Comparison of ENCODE assay signal across 1 cellular context in genomic region chr19:17329768-17330545, GRCh38.
TF ChIP-seq lines count a peak whose summit lies in the region.

No MANE protein-coding gene starts in this region.

TF ChIP-seq in WTC11, 78 proteins besides CTCF, POLR2A, EP300 and RAD21 (continued from another document):
- TF ChIP-seq MAX (CRISPR knock-in tag; IDR thresholded peaks at IDR 0.05) (no peak), CBFB (CRISPR knock-in tag; IDR thresholded peaks at IDR 0.05; ENCODE audit: low read depth) (no peak), ATF3 (CRISPR knock-in tag; conservative IDR thresholded peaks at IDR 0.05) (no peak), ZNF425 (CRISPR knock-in tag; conservative IDR thresholded peaks at IDR 0.05) (no peak)
- TF ChIP-seq, protein P1, sequence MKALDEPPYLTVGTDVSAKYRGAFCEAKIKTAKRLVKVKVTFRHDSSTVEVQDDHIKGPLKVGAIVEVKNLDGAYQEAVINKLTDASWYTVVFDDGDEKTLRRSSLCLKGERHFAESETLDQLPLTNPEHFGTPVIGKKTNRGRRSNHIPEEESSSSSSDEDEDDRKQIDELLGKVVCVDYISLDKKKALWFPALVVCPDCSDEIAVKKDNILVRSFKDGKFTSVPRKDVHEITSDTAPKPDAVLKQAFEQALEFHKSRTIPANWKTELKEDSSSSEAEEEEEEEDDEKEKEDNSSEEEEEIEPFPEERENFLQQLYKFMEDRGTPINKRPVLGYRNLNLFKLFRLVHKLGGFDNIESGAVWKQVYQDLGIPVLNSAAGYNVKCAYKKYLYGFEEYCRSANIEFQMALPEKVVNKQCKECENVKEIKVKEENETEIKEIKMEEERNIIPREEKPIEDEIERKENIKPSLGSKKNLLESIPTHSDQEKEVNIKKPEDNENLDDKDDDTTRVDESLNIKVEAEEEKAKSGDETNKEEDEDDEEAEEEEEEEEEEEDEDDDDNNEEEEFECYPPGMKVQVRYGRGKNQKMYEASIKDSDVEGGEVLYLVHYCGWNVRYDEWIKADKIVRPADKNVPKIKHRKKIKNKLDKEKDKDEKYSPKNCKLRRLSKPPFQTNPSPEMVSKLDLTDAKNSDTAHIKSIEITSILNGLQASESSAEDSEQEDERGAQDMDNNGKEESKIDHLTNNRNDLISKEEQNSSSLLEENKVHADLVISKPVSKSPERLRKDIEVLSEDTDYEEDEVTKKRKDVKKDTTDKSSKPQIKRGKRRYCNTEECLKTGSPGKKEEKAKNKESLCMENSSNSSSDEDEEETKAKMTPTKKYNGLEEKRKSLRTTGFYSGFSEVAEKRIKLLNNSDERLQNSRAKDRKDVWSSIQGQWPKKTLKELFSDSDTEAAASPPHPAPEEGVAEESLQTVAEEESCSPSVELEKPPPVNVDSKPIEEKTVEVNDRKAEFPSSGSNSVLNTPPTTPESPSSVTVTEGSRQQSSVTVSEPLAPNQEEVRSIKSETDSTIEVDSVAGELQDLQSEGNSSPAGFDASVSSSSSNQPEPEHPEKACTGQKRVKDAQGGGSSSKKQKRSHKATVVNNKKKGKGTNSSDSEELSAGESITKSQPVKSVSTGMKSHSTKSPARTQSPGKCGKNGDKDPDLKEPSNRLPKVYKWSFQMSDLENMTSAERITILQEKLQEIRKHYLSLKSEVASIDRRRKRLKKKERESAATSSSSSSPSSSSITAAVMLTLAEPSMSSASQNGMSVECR (CRISPR knock-in tag; IDR thresholded peaks at IDR 0.05; ENCODE audit: borderline replicate concordance): no peak
- TF ChIP-seq, protein P2, sequence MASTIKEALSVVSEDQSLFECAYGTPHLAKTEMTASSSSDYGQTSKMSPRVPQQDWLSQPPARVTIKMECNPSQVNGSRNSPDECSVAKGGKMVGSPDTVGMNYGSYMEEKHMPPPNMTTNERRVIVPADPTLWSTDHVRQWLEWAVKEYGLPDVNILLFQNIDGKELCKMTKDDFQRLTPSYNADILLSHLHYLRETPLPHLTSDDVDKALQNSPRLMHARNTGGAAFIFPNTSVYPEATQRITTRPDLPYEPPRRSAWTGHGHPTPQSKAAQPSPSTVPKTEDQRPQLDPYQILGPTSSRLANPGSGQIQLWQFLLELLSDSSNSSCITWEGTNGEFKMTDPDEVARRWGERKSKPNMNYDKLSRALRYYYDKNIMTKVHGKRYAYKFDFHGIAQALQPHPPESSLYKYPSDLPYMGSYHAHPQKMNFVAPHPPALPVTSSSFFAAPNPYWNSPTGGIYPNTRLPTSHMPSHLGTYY (CRISPR knock-in tag; IDR thresholded peaks at IDR 0.05): no peak
